ENCODE assay signal across 1 cellular context in genomic region chr17:37406635-37407455, GRCh38.
TF ChIP-seq lines count a peak whose summit lies in the region.

Gene ACACA, minus strand, starts transcription at chr17:37406836. Its CDS starts 537 bp downstream, at chr17:37406299.
Gene TADA2A, plus strand, starts transcription at chr17:37406886. Its CDS starts 4,480 bp downstream, at chr17:37411366.

TF ChIP-seq in HepG2, 621 proteins besides CTCF, POLR2A, EP300 and RAD21 (continued from another document and continues in another):
- TF ChIP-seq TFE3 (CRISPR knock-in tag; IDR thresholded peaks at IDR 0.05) (0 out of 2 replicates have a peak, but pooled peaks have one; percentile 12), RCOR2 (CRISPR knock-in tag; IDR thresholded peaks at IDR 0.05) (no peak), ZNF205 (CRISPR knock-in tag; IDR thresholded peaks at IDR 0.05) (0 out of 2 replicates have a peak, but pooled peaks have one; percentile 45), ZNF414 (CRISPR knock-in tag; IDR thresholded peaks at IDR 0.05) (0 out of 2 replicates have a peak, but pooled peaks have one; percentile 19), U2AF2 (IDR thresholded peaks at IDR 0.05; ENCODE audit: low read depth, low read length) (no peak), ETS1 (CRISPR knock-in tag; IDR thresholded peaks at IDR 0.05) (no peak), ZNF839 (CRISPR knock-in tag; IDR thresholded peaks at IDR 0.05; ENCODE audit: borderline replicate concordance) (0 out of 2 replicates have a peak, but pooled peaks have one; percentile 58), YEATS4 (CRISPR knock-in tag; IDR thresholded peaks at IDR 0.05; ENCODE audit: borderline replicate concordance) (peak; percentile 56; the same call in 1 of the 2 replicates), ARID3A (IDR thresholded peaks at IDR 0.05; ENCODE audit: low read depth, low read length) (no peak), ZNF318 (CRISPR knock-in tag; IDR thresholded peaks at IDR 0.05) (no peak), ZNF256 (CRISPR knock-in tag; conservative IDR thresholded peaks at IDR 0.05) (no peak; the same call in 1 of the 2 replicates), SP140L (CRISPR knock-in tag; IDR thresholded peaks at IDR 0.05; ENCODE audit: borderline replicate concordance) (no peak), RARG (CRISPR knock-in tag; IDR thresholded peaks at IDR 0.05; ENCODE audit: low read depth) (no peak), GABPB1 (CRISPR knock-in tag; IDR thresholded peaks at IDR 0.05) (peak; percentile 50), ZNF280D (CRISPR knock-in tag; IDR thresholded peaks at IDR 0.05) (no peak), HHEX (CRISPR knock-in tag; IDR thresholded peaks at IDR 0.05) (no peak), E2F2 (CRISPR knock-in tag; IDR thresholded peaks at IDR 0.05; ENCODE audit: borderline replicate concordance) (peak; percentile 53; the same call in 1 of the 2 replicates), ZNF780A (CRISPR knock-in tag; IDR thresholded peaks at IDR 0.05) (0 out of 2 replicates have a peak, but pooled peaks have one; percentile 27), ZNF709 (CRISPR knock-in tag; IDR thresholded peaks at IDR 0.05) (no peak), ZNF121 (CRISPR knock-in tag; IDR thresholded peaks at IDR 0.05) (no peak), ZSCAN25 (CRISPR knock-in tag; IDR thresholded peaks at IDR 0.05) (no peak), ZNF33A (CRISPR knock-in tag; IDR thresholded peaks at IDR 0.05; ENCODE audit: borderline replicate concordance) (peak; percentile 63; the same call in 1 of the 2 replicates), ZNF572 (CRISPR knock-in tag; IDR thresholded peaks at IDR 0.05) (no peak), POLR2AphosphoS5 (IDR thresholded peaks at IDR 0.05; ENCODE audit: low read depth, low read length) (peak; percentile 89), HNRNPUL1 (IDR thresholded peaks at IDR 0.05; ENCODE audit: low read depth, low read length) (no peak), GRHL1 (CRISPR knock-in tag; conservative IDR thresholded peaks at IDR 0.05) (no peak), MTA1 (CRISPR knock-in tag; IDR thresholded peaks at IDR 0.05; ENCODE audit: borderline replicate concordance) (peak; percentile 50; the same call in 1 of the 2 replicates), ZNF800 (CRISPR knock-in tag; IDR thresholded peaks at IDR 0.05) (peak; percentile 58; the same call in 1 of the 2 replicates), FUBP1 (CRISPR knock-in tag; IDR thresholded peaks at IDR 0.05; ENCODE audit: borderline replicate concordance) (no peak)
